20 cellular contexts compared by ENCODE assay signal in genomic region chr2:215794829-215795546, GRCh38.
DNase-seq lines count a peak whose midpoint lies in the region; ATAC-seq, FAIRE-seq and TF ChIP-seq lines count a peak whose summit lies in the region.
"Had no signal": no experiment of that assay in that cellular context is flagged by ENCODE, and none has a peak within 500 bp of the region (broad histone marks: within the 10 kb centered on the region; RNA-seq: fewer than 3 reads in every experiment).

No MANE protein-coding gene starts in this region.

- H3K9ac ChIP-seq in HepG2 (ENCODE audit: insufficient read depth, low read depth, low read length) (peak overlapping the region; percentile 63), mammary epithelial cell (ENCODE audit: insufficient read depth, low read length) (no peak overlapping the region)

- H3K79me2 ChIP-seq in HepG2 (ENCODE audit: insufficient read depth, low read length) (no peaks in the 10 kb centered on the region), mammary epithelial cell (ENCODE audit: insufficient read depth, low read length) (no peaks in the 10 kb centered on the region)

- in situ Hi-C loops in HepG2 (cut with HindIII; ENCODE audit: extremely low pct_ligation_motif_present, low pct_unique_long_range_greater_than_20kb) (loop anchor here (5.0 kb wide), 1 partner anchor 127 kb away; no protein-coding TSS in a partner anchor), mammary epithelial cell (cut with MboI; ENCODE audit: low sequenced_read_pairs in 2 of 2) (no loop called here)

- dilution Hi-C loops in mammary epithelial cell (cut with HindIII; ENCODE audit: low sequenced_read_pairs) = no loop called here

- ATAC-seq in HepG2 (peak; percentile 58), right lobe of liver (no peak), HG03280 (IDR thresholded peaks at IDR 0.05; ENCODE audit: unreplicated experiment) (no peak), HG03521 (IDR thresholded peaks at IDR 0.05; ENCODE audit: unreplicated experiment) (no peak)

- no TSS peak for BruUV-seq in HepG2 (replicated peaks; lab: Mats Ljungman, UMichigan)
- no TSS peak for BruUV-seq in mammary epithelial cell (replicated peaks; lab: Mats Ljungman, UMichigan)

- TF ChIP-seq EP300 in HepG2 (IDR thresholded peaks at IDR 0.05; ENCODE audit: low read depth in 2 of 2, low read length in 2 of 2) (no peak; a peak in 1 of 4 replicates), HepG2 (CRISPR knock-in tag; IDR thresholded peaks at IDR 0.05; ENCODE audit: borderline replicate concordance) (peak; percentile 15; the same call in 1 of the 2 replicates)

- TF ChIP-seq RAD21 in HepG2 (CRISPR knock-in tag; IDR thresholded peaks at IDR 0.05) = peak; percentile 81

- POLR2A ChIA-PET in HepG2 (lab: Yijun Ruan, JAX) = interaction anchor here (1.1 to 6.0 kb wide), 13 partner anchors 10 to 483 kb away, joined by 4 to 66 read pairs (median 7); partner anchors contain the start of gene ATIC

- TF ChIP-seq POLR2A in HepG2 (IDR thresholded peaks at IDR 0.05; ENCODE audit: insufficient read depth in 1 of 2, low read depth in 2 of 2, low read length in 2 of 2) (no peak), right lobe of liver (IDR thresholded peaks at IDR 0.05) (no peak), adrenal gland (IDR thresholded peaks at IDR 0.05) (no peak)

- FAIRE-seq in HepG2 (lab: Jason Lieb, UNC) = no peak
- FAIRE-seq: A204.1 had no signal

- H3K27ac ChIP-seq in HepG2 (ENCODE audit: extremely low read length, insufficient read depth, low read length) (peak overlapping the region; percentile 85), right lobe of liver (no peak overlapping the region), mammary epithelial cell (ENCODE audit: insufficient read depth, low read depth, low read length) (peak overlapping the region; percentile 75), adrenal gland (no peak overlapping the region)
- H3K27ac ChIP-seq: testis had no signal

- H3K4me3 ChIP-seq in HepG2 (replicated peaks in 1 of 3; ENCODE audit: insufficient read depth in 1 of 3, low read depth in 2 of 3, low read length in 3 of 3) = no peak overlapping the region; a peak in 1 of 6 replicates
- no peak overlapping the region for H3K4me3 ChIP-seq in right lobe of liver
- H3K4me3 ChIP-seq in mammary epithelial cell (replicated peaks in 1 of 3; ENCODE audit: insufficient read depth in 1 of 3, low read depth in 2 of 3, low read length in 3 of 3) = no peak overlapping the region
- no peak overlapping the region for H3K4me3 ChIP-seq in adrenal gland
- H3K4me3 ChIP-seq: lung, testis had no signal

- no peaks in the 10 kb centered on the region for H4K20me1 ChIP-seq in HepG2 (ENCODE audit: insufficient read depth, low read length)
- no peaks in the 10 kb centered on the region for H4K20me1 ChIP-seq in mammary epithelial cell (ENCODE audit: insufficient read depth, low read length)

- 77% methylated on average over 5 of the region's 5 CpGs for WGBS in HepG2 (ENCODE audit: low lambda C conversion rate)
- 79% methylated on average over 3 of the region's 5 CpGs for WGBS in right lobe of liver (ENCODE audit: insufficient coverage, low coverage, low lambda C conversion rate, missing lambda C conversion rate)
- WGBS in mammary epithelial cell (ENCODE audit: low coverage, missing lambda C conversion rate) = 95% methylated on average over 5 of the region's 5 CpGs
- WGBS in adrenal gland, 4 donors = 83 to 89% (median 86%) methylated on average over 5 of the region's 5 CpGs

- H3K36me3 ChIP-seq in HepG2 (replicated peaks in 1 of 2; ENCODE audit: control insufficient read depth in 1 of 2, insufficient read depth in 2 of 2, low read length in 2 of 2) (no peaks in the 10 kb centered on the region), right lobe of liver (no peaks in the 10 kb centered on the region), mammary epithelial cell (ENCODE audit: insufficient read depth, low read length) (no peaks in the 10 kb centered on the region), adrenal gland (replicated peaks in 1 of 2) (no peaks in the 10 kb centered on the region)

- CTCF ChIA-PET in HepG2 (lab: Yijun Ruan, JAX; ENCODE audit: low intra/inter-chr PET ratio, low total read pairs) (interaction anchor here (0.8 to 2.0 kb wide), 3 partner anchors 125 to 228 kb away, joined by 3 to 16 read pairs (median 3); no protein-coding TSS in a partner anchor), mammary epithelial cell (lab: Charles Lee; ENCODE audit: low non-redundant PET) (no interaction called here)

- H2AFZ ChIP-seq in HepG2 (ENCODE audit: low read length) = no peak overlapping the region
- H2AFZ ChIP-seq in mammary epithelial cell (ENCODE audit: low read depth, low read length) = no peak overlapping the region

- DNase-seq in HepG2 (ENCODE audit: low spot score) = peak; percentile 72
- DNase-seq in right lobe of liver = no peak
- DNase-seq in mammary epithelial cell = no peak
- DNase-seq in left kidney (ENCODE audit: low read depth, low spot score) = peak; percentile 94
- no peak for DNase-seq in adrenal gland
- no peak for DNase-seq in NCI-H2107 (lab: John Stamatoyannopoulos, UW)
- DNase-seq: activated gamma-delta T cell; caudate nucleus; hippocampal formation; KG1; NCI-H1436; NCI-H526; nucleus accumbens; stimulated activated CD4-positive, alpha-beta T cell treated with anti-CD3 and anti-CD28 coated beads, Interleukin-12 subunit alpha, Interleukin-12 subunit beta, amount 100 ng/mL, for 4 hours; T-helper 9 cell; testis had no signal

- H3K9me3 ChIP-seq in HepG2 (ENCODE audit: low read length) (no peaks in the 10 kb centered on the region), right lobe of liver (no peaks in the 10 kb centered on the region), mammary epithelial cell (replicated peaks; ENCODE audit: insufficient read depth, low read length) (no peaks in the 10 kb centered on the region), adrenal gland (replicated peaks in 1 of 3) (no peaks in the 10 kb centered on the region)
- H3K9me3 ChIP-seq: testis had no signal

- H3K4me1 ChIP-seq in HepG2 (ENCODE audit: insufficient read depth, low read length) = peaks cover 70% of the 10 kb centered on the region
- H3K4me1 ChIP-seq in right lobe of liver = peaks cover 0 to 11% (median 0%) of the 10 kb centered on the region in 4 donors
- H3K4me1 ChIP-seq in mammary epithelial cell (ENCODE audit: insufficient read depth, low read length) = peaks cover 40% of the 10 kb centered on the region
- H3K4me1 ChIP-seq in adrenal gland (replicated peaks in 1 of 2) = peaks cover 0 to 6% of the 10 kb centered on the region in 2 donors

- TF ChIP-seq CTCF in HepG2 (CRISPR knock-in tag; IDR thresholded peaks at IDR 0.05) (peak; percentile 90), right lobe of liver (IDR thresholded peaks at IDR 0.05) (no peak), mammary epithelial cell (conservative IDR thresholded peaks at IDR 0.05 in 1 of 2, IDR thresholded peaks at IDR 0.05 in 1 of 2; ENCODE audit: extremely low read depth in 1 of 2, insufficient read depth in 1 of 2, low read depth in 1 of 2, low read length in 2 of 2) (no peak), adrenal gland (IDR thresholded peaks at IDR 0.05) (no peak)

- H3K27me3 ChIP-seq in HepG2 (ENCODE audit: control insufficient read depth in 1 of 2, insufficient read depth in 2 of 2, low read length in 2 of 2) (no peaks in the 10 kb centered on the region), right lobe of liver (no peaks in the 10 kb centered on the region), mammary epithelial cell (ENCODE audit: insufficient read depth, low read length) (no peaks in the 10 kb centered on the region), adrenal gland (no peaks in the 10 kb centered on the region)
- H3K27me3 ChIP-seq: testis had no signal

- H3K4me2 ChIP-seq in HepG2 (ENCODE audit: low read depth, low read length) = peak overlapping the region; percentile 46
- H3K4me2 ChIP-seq in mammary epithelial cell (ENCODE audit: insufficient read depth, low read depth, low read length) = no peak overlapping the region

- intact Hi-C loops in HepG2 (cut with micrococcal nuclease; ENCODE audit: unreplicated experiment) (loop anchor here (1.0 to 5.0 kb wide), 11 partner anchors 32 to 378 kb away; partner anchors contain the start of gene FN1), right lobe of liver (cut with DNase I) (no loop called here), mammary epithelial cell (cut with micrococcal nuclease) (loop anchor here (5.0 kb wide), 1 partner anchor 38 kb away; no protein-coding TSS in a partner anchor), adrenal gland (cut with DNase I) (no loop called here)

TF ChIP-seq in HepG2, 621 proteins besides CTCF, POLR2A, EP300 and RAD21 (continues in another document):
- TF ChIP-seq YEATS4 (CRISPR knock-in tag; IDR thresholded peaks at IDR 0.05; ENCODE audit: borderline replicate concordance) (0 out of 2 replicates have a peak, but pooled peaks have one; percentile 23), ZKSCAN5 (CRISPR knock-in tag; IDR thresholded peaks at IDR 0.05) (no peak), SOX6 (IDR thresholded peaks at IDR 0.05) (no peak), SOX6 (CRISPR knock-in tag; IDR thresholded peaks at IDR 0.05) (no peak), MYPOP (CRISPR knock-in tag; IDR thresholded peaks at IDR 0.05) (no peak), MED8 (CRISPR knock-in tag; IDR thresholded peaks at IDR 0.05; ENCODE audit: insufficient replicate concordance) (no peak), JDP2 (CRISPR knock-in tag; IDR thresholded peaks at IDR 0.05; ENCODE audit: borderline replicate concordance) (no peak), POLR2AphosphoS5 (IDR thresholded peaks at IDR 0.05; ENCODE audit: low read depth, low read length) (no peak), ZNF547 (CRISPR knock-in tag; IDR thresholded peaks at IDR 0.05) (0 out of 2 replicates have a peak, but pooled peaks have one; percentile 28), ARID2 (CRISPR knock-in tag; IDR thresholded peaks at IDR 0.05; ENCODE audit: borderline replicate concordance) (no peak), ZNF569 (CRISPR knock-in tag; IDR thresholded peaks at IDR 0.05; ENCODE audit: borderline replicate concordance) (0 out of 2 replicates have a peak, but pooled peaks have one; percentile 20), PRMT3 (CRISPR knock-in tag; IDR thresholded peaks at IDR 0.05; ENCODE audit: borderline replicate concordance, low read depth) (no peak)

Comparison
In these comparisons a context has a peak if more than half of its experiments do, and no peak if none do; other contexts are left out.
1. DNase-seq: peak in HepG2 (single experiment) and left kidney (single experiment); none in right lobe of liver (0 of 3), mammary epithelial cell (single experiment), adrenal gland (0 of 7) and NCI-H2107 (single experiment).
2. H3K27ac ChIP-seq: peak in HepG2 (single experiment) and mammary epithelial cell (single experiment); none in right lobe of liver (0 of 3) and adrenal gland (0 of 5).
3. intact Hi-C loops: an anchor here in HepG2 (1.0 to 5.0 kb wide) and mammary epithelial cell (5.0 kb wide); none called in right lobe of liver and adrenal gland.